In the genomic region with DNA sequence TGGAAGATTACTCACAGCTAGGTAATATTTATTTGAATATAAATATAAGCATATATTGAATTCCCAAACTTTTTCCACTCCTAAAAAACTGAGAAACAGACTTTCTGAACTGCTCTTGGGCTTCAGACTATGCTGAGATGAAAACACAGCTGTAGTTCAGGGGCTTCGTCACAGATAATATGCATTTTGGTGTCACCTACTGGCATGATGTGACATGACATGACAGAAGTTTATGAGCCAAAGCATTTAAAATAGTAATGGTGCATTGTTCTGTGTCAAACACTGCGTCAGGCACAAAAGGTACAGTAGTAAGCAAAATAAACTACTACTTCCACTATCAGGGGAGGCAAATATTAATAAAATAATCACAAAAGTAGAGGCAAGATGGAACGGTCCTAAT, we compare ENCODE assay signal across 8 cellular contexts.
DNase-seq lines count a peak whose midpoint lies in the region; ATAC-seq, FAIRE-seq and TF ChIP-seq lines count a peak whose summit lies in the region.

No MANE protein-coding gene starts in this region.

- DNase-seq in D721Med (ENCODE audit: insufficient read length, low spot score) (no peak), GM19239 (ENCODE audit: insufficient read length, low spot score) (peak; percentile 9), RCC 7860 (ENCODE audit: low spot score) (peak; percentile 77), fibroblast of mammary gland (ENCODE audit: low read depth) (peak; percentile 72), retina (peak; percentile 30), esophagus muscularis mucosa (ENCODE audit: extremely low spot score) (no peak), activated gamma-delta T cell (lab: John Stamatoyannopoulos, UW) (no peak)

- H3K36me3 ChIP-seq in esophagus muscularis mucosa, result no peaks in the 10 kb centered on the region

- peak; percentile 93 for TF ChIP-seq CTCF in D721Med (IDR thresholded peaks at IDR 0.05; ENCODE audit: insufficient read depth, missing control alignments)
- peak; percentile 44 for TF ChIP-seq CTCF in fibroblast of mammary gland (conservative IDR thresholded peaks at IDR 0.05; ENCODE audit: control insufficient read depth, insufficient read depth, low read depth, low read length)
- peak in 1 of 3 experiments; percentile 37 for TF ChIP-seq CTCF in esophagus muscularis mucosa (IDR thresholded peaks at IDR 0.05)

- no peak for TF ChIP-seq POLR2A in esophagus muscularis mucosa (IDR thresholded peaks at IDR 0.05; ENCODE audit: low read depth)

- peak; percentile 48 for ATAC-seq in HG03469 (IDR thresholded peaks at IDR 0.05; ENCODE audit: unreplicated experiment)

- FAIRE-seq in D721Med (lab: Jason Lieb, UNC) (peak; percentile 73), GM19239 (lab: Jason Lieb, UNC) (peak; percentile 66), RCC 7860 (lab: Jason Lieb, UNC) (peak; percentile 88)

- intact Hi-C loops in esophagus muscularis mucosa (cut with DNase I), result no loop called here

- no peak for TF ChIP-seq EP300 in esophagus muscularis mucosa (IDR thresholded peaks at IDR 0.05)

- peaks cover 4 to 41% (median 29%) of the 10 kb centered on the region in 4 donors for H3K4me1 ChIP-seq in esophagus muscularis mucosa

- H3K27me3 ChIP-seq in esophagus muscularis mucosa, result no peaks in the 10 kb centered on the region

- H3K27ac ChIP-seq in esophagus muscularis mucosa (replicated peaks in 1 of 4), result no peak overlapping the region

- H3K4me3 ChIP-seq in fibroblast of mammary gland (ENCODE audit: control insufficient read depth, low read depth, low read length), result no peak overlapping the region
- no peak overlapping the region for H3K4me3 ChIP-seq in esophagus muscularis mucosa

- H3K9me3 ChIP-seq in esophagus muscularis mucosa, result no peaks in the 10 kb centered on the region

- WGBS in esophagus muscularis mucosa, result 23% methylated on average over 3 of the region's 3 CpGs

Comparison
In these comparisons a context has a peak if more than half of its experiments do, and no peak if none do; other contexts are left out.
1. DNase-seq: peak in GM19239 (single experiment), RCC 7860 (single experiment), fibroblast of mammary gland (single experiment) and retina (single experiment); none in D721Med (single experiment), esophagus muscularis mucosa (single experiment) and activated gamma-delta T cell (single experiment).